Comparison of ENCODE assay signal across 8 cellular contexts in the genomic region with DNA sequence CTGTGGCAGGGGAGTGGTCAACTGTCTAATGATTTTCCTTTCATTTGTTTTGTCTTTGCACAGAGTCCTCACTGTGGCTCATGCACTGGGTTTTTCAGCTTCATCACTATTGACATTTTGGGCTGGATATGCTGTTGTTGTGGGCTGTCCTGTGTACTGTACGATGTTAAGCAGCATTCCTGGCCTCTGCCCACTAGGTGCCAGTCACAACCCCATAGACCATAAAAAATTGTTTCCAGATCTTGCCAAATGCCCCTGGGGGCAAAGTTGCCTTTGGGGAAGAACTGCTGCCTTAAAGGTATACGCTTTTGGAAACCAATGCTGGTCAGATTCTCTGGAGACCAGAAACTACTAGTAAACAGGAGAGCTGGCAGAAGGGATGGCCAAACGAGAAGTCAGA.
DNase-seq lines count a peak whose midpoint lies in the region; ATAC-seq and TF ChIP-seq lines count a peak whose summit lies in the region.
"Had no signal": no experiment of that assay in that cellular context is flagged by ENCODE, and none has a peak within 500 bp of the region (broad histone marks: within the 10 kb centered on the region; RNA-seq: fewer than 3 reads in every experiment).

No MANE protein-coding gene starts in this region.

- peak; percentile 69 for ATAC-seq in GM18909 (IDR thresholded peaks at IDR 0.05; ENCODE audit: poor library complexity, unreplicated experiment)

- no peaks in the 10 kb centered on the region for H3K9me3 ChIP-seq in Loucy (ENCODE audit: insufficient read depth, low read depth, low read length)

- H3K4me3 Mint-ChIP-seq in type B pancreatic cell = no peak overlapping the region

- H3K9me2 ChIP-seq in Loucy (replicated peaks; ENCODE audit: low read depth, low read length) = no peaks in the 10 kb centered on the region

- DNase-seq in dermis microvascular lymphatic vessel endothelial cell (ENCODE audit: low read depth in 2 of 2) (peak; percentile 11 to 25), renal cortical epithelial cell (ENCODE audit: low read depth) (peak; percentile 67), type B pancreatic cell (ENCODE audit: extremely low spot score, unreplicated experiment) (no peak), GM19240 (ENCODE audit: insufficient read length, low spot score) (no peak), NK-92 (lab: John Stamatoyannopoulos, UW; ENCODE audit: unreplicated experiment) (no peak)

- no peaks in the 10 kb centered on the region for H3K27me3 Mint-ChIP-seq in type B pancreatic cell

- H3K9me3 Mint-ChIP-seq in type B pancreatic cell = no peaks in the 10 kb centered on the region

- TF ChIP-seq CTCF in Loucy (conservative IDR thresholded peaks at IDR 0.05; ENCODE audit: low read length) = peak; percentile 66
- no peak for TF ChIP-seq CTCF in type B pancreatic cell (conservative IDR thresholded peaks at IDR 0.05)

- H3K9ac ChIP-seq in Loucy (ENCODE audit: low read depth, low read length, poor library complexity, severe bottlenecking) = no peak overlapping the region
- H3K9ac ChIP-seq: KMS-11 had no signal

- no peaks in the 10 kb centered on the region for H3K4me1 Mint-ChIP-seq in type B pancreatic cell (ENCODE audit: unreplicated experiment)

- no peak overlapping the region for H3K27ac Mint-ChIP-seq in type B pancreatic cell

- no peaks in the 10 kb centered on the region for H3K79me2 ChIP-seq in Loucy (ENCODE audit: insufficient read depth, low read length)

- no peaks in the 10 kb centered on the region for H4K20me1 ChIP-seq in Loucy (ENCODE audit: insufficient read depth, low read length, poor library complexity, severe bottlenecking)

- H3K36me3 Mint-ChIP-seq in type B pancreatic cell = no peaks in the 10 kb centered on the region

- no peak overlapping the region for H2AFZ ChIP-seq in Loucy (ENCODE audit: low read length)

- no peaks in the 10 kb centered on the region for H3F3A ChIP-seq in Loucy (ENCODE audit: low read depth)

- H3K27me3 ChIP-seq in Loucy (ENCODE audit: insufficient read depth, low read length, poor library complexity, severe bottlenecking) = no peaks in the 10 kb centered on the region

- H3K4me1 ChIP-seq in Loucy (ENCODE audit: insufficient read depth, low read length, poor library complexity, severe bottlenecking) = no peaks in the 10 kb centered on the region

- no peaks in the 10 kb centered on the region for H3K36me3 ChIP-seq in Loucy (ENCODE audit: insufficient read depth, low read length)

- H3K4me2 ChIP-seq in Loucy (ENCODE audit: low read depth, low read length, poor library complexity, severe bottlenecking) = no peak overlapping the region
- H3K4me2 ChIP-seq: KMS-11 had no signal

- H3K4me3 ChIP-seq in Loucy (ENCODE audit: low read length, poor library complexity, severe bottlenecking) = no peak overlapping the region

Comparison
In these comparisons a context has a peak if more than half of its experiments do, and no peak if none do; other contexts are left out.
1. DNase-seq: peak in dermis microvascular lymphatic vessel endothelial cell (2 of 2) and renal cortical epithelial cell (single experiment); none in type B pancreatic cell (single experiment), GM19240 (single experiment) and NK-92 (single experiment).